Comparison of ENCODE assay signal across 26 cellular contexts in genomic region chr3:31384117-31384516, GRCh38.
"Had no signal": no experiment of that assay in that cellular context is flagged by ENCODE, and none has a peak within 500 bp of the region (broad histone marks: within the 10 kb centered on the region; RNA-seq: fewer than 3 reads in every experiment).

No MANE protein-coding gene starts in this region.

- FAIRE-seq: endometrium had no signal

- H3K36me3 ChIP-seq: gastrocnemius medialis, left lung, prostate gland, right atrium auricular region, suprapubic skin, thyroid gland, vagina had no signal

- H3K27ac ChIP-seq: gastrocnemius medialis, left lung, prostate gland, right atrium auricular region, suprapubic skin, thyroid gland, vagina had no signal

- H3K9me3 ChIP-seq: gastrocnemius medialis, left lung, prostate gland, right atrium auricular region, suprapubic skin, thyroid gland, vagina had no signal

- H3K4me2 ChIP-seq: smooth muscle cell had no signal

- H3K4me1 ChIP-seq: gastrocnemius medialis, left lung, prostate gland, right atrium auricular region, suprapubic skin, thyroid gland, vagina had no signal

- H3K4me3 ChIP-seq: gastrocnemius medialis, left lung, prostate gland, right atrium auricular region, smooth muscle cell, suprapubic skin, thyroid gland, vagina had no signal

- H3K27me3 ChIP-seq: gastrocnemius medialis, left lung, right atrium auricular region, suprapubic skin, thyroid gland, vagina had no signal

- ATAC-seq: effector memory CD8-positive, alpha-beta T cell; gastrocnemius medialis; left cardiac atrium; left lung; naive thymus-derived CD8-positive, alpha-beta T cell; sciatic nerve; stimulated activated naive CD8-positive, alpha-beta T cell treated with anti-CD3 and anti-CD28 coated beads, Interleukin-15, amount 100 ng/mL, for 72 hours had no signal

- DNase-seq: cortex of kidney; effector memory CD8-positive, alpha-beta T cell; gastrocnemius medialis; head of caudate nucleus; left cardiac atrium; left lung; mammary epithelial cell; mesendoderm; naive thymus-derived CD8-positive, alpha-beta T cell; nephron progenitor cell; nucleus accumbens; stimulated activated CD4-positive, alpha-beta T cell treated with anti-CD3 and anti-CD28 coated beads, Interleukin-12 subunit alpha, Interleukin-12 subunit beta, amount 100 ng/mL, for 4 hours; stimulated activated CD4-positive, alpha-beta T cell treated with anti-CD3 and anti-CD28 coated beads, Interleukin-1b, Interleukin-23, amount 100 ng/mL, for 48 hours; stimulated activated CD4-positive, alpha-beta T cell treated with anti-CD3 and anti-CD28 coated beads, Interleukin-4, amount 100 ng/mL, for 1 hour; stimulated activated CD8-positive, alpha-beta memory T cell treated with anti-CD3 and anti-CD28 coated beads, Interleukin-4, amount 100 ng/mL, for 48 hours; stimulated activated naive CD4-positive, alpha-beta T cell; stimulated activated naive CD8-positive, alpha-beta T cell treated with anti-CD3 and anti-CD28 coated beads, Interleukin-15, amount 100 ng/mL, for 72 hours; thyroid gland; trophoblast cell had no signal
